23 cellular contexts compared by ENCODE assay signal in the genomic region with DNA sequence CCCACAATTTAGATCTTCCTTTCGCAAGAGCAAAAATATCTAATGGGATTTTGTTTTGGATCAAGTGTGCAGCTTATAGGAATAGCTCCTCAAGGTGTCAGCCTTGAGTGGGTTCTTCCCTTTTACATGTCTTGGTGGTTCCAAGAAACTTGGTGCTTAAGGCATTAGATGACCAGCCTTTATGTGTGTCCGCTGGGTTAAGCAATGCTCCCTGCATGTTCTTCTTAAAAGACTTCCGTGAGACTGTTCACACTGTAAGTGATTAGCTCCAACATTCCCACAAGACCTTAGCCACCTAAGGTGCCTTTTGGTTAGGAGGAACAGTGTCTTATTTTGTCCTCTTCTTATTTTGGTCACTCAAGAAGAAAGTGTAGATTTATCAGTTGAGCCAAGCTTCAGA. TPM values are rescaled to one million over a fixed set of nuclear protein-coding genes. Genes with fewer than 3 reads are reported as not detected.
"Had no signal": no experiment of that assay in that cellular context is flagged by ENCODE, and none has a peak within 500 bp of the region (broad histone marks: within the 10 kb centered on the region; RNA-seq: fewer than 3 reads in every experiment).

No MANE protein-coding gene starts in this region.

- H3K27ac ChIP-seq: coronary artery, epithelial cell of prostate, gastroesophageal sphincter, heart left ventricle, neutrophil, ovary, psoas muscle, thyroid gland, upper lobe of right lung had no signal

- H3K36me3 ChIP-seq: gastroesophageal sphincter, heart left ventricle, neutrophil, ovary, thyroid gland, upper lobe of right lung had no signal

- H3K4me1 ChIP-seq: gastroesophageal sphincter, psoas muscle, upper lobe of right lung had no signal

- ATAC-seq: activated CD4-positive, alpha-beta T cell treated with anti-CD3 and anti-CD28 coated beads for 36 hours; activated T-helper 17 cell treated with anti-CD3 and anti-CD28 coated beads, Interleukin-2, amount 50 U/mL, for 72 hours; gastroesophageal sphincter; heart left ventricle; left ventricle myocardium superior; psoas muscle; right cardiac atrium; stimulated activated naive CD8-positive, alpha-beta T cell treated with anti-CD3 and anti-CD28 coated beads, Interleukin-15, Interleukin-2, amounts not matched to agents 100 U/mL and 50 U/mL, for 24 hours; upper lobe of right lung; WTC11 had no signal

- H3K4me3 ChIP-seq: coronary artery, gastroesophageal sphincter, heart left ventricle, ovary, psoas muscle, thyroid gland, upper lobe of right lung had no signal

- H3K9me3 ChIP-seq: gastroesophageal sphincter, heart left ventricle, neutrophil, ovary, psoas muscle, thyroid gland, upper lobe of right lung had no signal

- H3K27me3 ChIP-seq: gastroesophageal sphincter, neutrophil, ovary, thyroid gland, upper lobe of right lung had no signal

- DNase-seq: activated CD4-positive, alpha-beta T cell treated with anti-CD3 and anti-CD28 coated beads for 36 hours; activated CD4-positive, alpha-beta T cell treated with anti-CD3 and anti-CD28 coated beads, Interleukin-2, amount 50 U/mL, for 4 hours; activated CD8-positive, alpha-beta memory T cell treated with anti-CD3 and anti-CD28 coated beads for 24 hours; activated CD8-positive, alpha-beta memory T cell treated with anti-CD3 and anti-CD28 coated beads, Interleukin-2, amount 50 U/mL, for 4 hours; activated naive CD4-positive, alpha-beta T cell treated with Interleukin-2 at 50 U/mL for 16 hours; activated naive CD8-positive, alpha-beta T cell treated with anti-CD3 and anti-CD28 coated beads, Interleukin-2, amount 10 ng/mL, durations not matched to agents 7 days and 5 days; activated T-cell treated with anti-CD3 and anti-CD28 coated beads, Interleukin-2, amount 50 U/mL, for 24 hours; amniotic stem cell; heart left ventricle; left ventricle myocardium superior; ovary; psoas muscle; right cardiac atrium; stimulated activated CD4-positive, alpha-beta T cell treated with anti-CD3 and anti-CD28 coated beads, Interleukin-4, amount 100 ng/mL, for 24 hours; stimulated activated naive CD8-positive, alpha-beta T cell treated with anti-CD3 and anti-CD28 coated beads, Interleukin-15, Interleukin-2, amounts not matched to agents 100 U/mL and 50 U/mL, for 24 hours; thyroid gland; upper lobe of right lung had no signal

RNA-seq across cellular contexts. Expression of a gene that starts 44.3 kb away (rescaled TPM):
- total RNA-seq: activated CD4-positive, alpha-beta T cell treated with anti-CD3 and anti-CD28 coated beads for 36 hours; activated naive CD8-positive, alpha-beta T cell treated with anti-CD3 and anti-CD28 coated beads, Interleukin-2, amount 10 ng/mL, durations not matched to agents 7 days and 5 days; activated T-helper 17 cell treated with anti-CD3 and anti-CD28 coated beads, Interleukin-2, amount 50 U/mL, for 72 hours; heart left ventricle; left ventricle myocardium superior; psoas muscle; right cardiac atrium had no signal
